8 cellular contexts compared by ENCODE assay signal in genomic region chr1:240189386-240189989, GRCh38.
DNase-seq lines count a peak whose midpoint lies in the region; ATAC-seq and TF ChIP-seq lines count a peak whose summit lies in the region.

No MANE protein-coding gene starts in this region.

- no peak overlapping the region for H3K27ac ChIP-seq in esophagus squamous epithelium

- WGBS in esophagus squamous epithelium, 2 donors: 37 to 41% methylated on average over 6 of the region's 6 CpGs

- no peaks in the 10 kb centered on the region for H3K9me3 ChIP-seq in esophagus squamous epithelium

- no peaks in the 10 kb centered on the region for H3K4me1 ChIP-seq in esophagus squamous epithelium

- intact Hi-C loops in esophagus squamous epithelium (cut with DNase I): no loop called here

- no peaks in the 10 kb centered on the region for H3K27me3 ChIP-seq in esophagus squamous epithelium

- peak in 5 of 6 experiments; percentile 23 to 63 (median 49) for TF ChIP-seq CTCF in esophagus squamous epithelium (IDR thresholded peaks at IDR 0.05)

- no peaks in the 10 kb centered on the region for H3K36me3 ChIP-seq in esophagus squamous epithelium

- peak; percentile 73 for ATAC-seq in GM21381 (IDR thresholded peaks at IDR 0.05; ENCODE audit: unreplicated experiment)

- no peak overlapping the region for H3K4me3 ChIP-seq in esophagus squamous epithelium

- TF ChIP-seq POLR2A in esophagus squamous epithelium (IDR thresholded peaks at IDR 0.05): no peak

- DNase-seq in activated CD4-positive, alpha-beta T cell treated with anti-CD3 and anti-CD28 coated beads for 48 hours: peak; percentile 35
- DNase-seq in activated CD4-positive, alpha-beta T cell treated with anti-CD3 and anti-CD28 coated beads, Interleukin-2, amount 50 U/mL, for 1 hour: no peak
- DNase-seq in KG1 (lab: John Stamatoyannopoulos, UW) (peak; percentile 25), SKM-1 (lab: John Stamatoyannopoulos, UW; ENCODE audit: unreplicated experiment) (peak; percentile 36), esophagus squamous epithelium (lab: John Stamatoyannopoulos, UW) (no peak), pons (ENCODE audit: low spot score) (peak; percentile 48), NCI-H187 treated with DMSO at 0.1 percent for 48 hours (lab: John Stamatoyannopoulos, UW) (no peak)

Comparison
In these comparisons a context has a peak if more than half of its experiments do, and no peak if none do; other contexts are left out.
1. DNase-seq: peak in activated CD4-positive, alpha-beta T cell treated with anti-CD3 and anti-CD28 coated beads for 48 hours (single experiment), KG1 (single experiment), SKM-1 (single experiment) and pons (single experiment); none in activated CD4-positive, alpha-beta T cell treated with anti-CD3 and anti-CD28 coated beads, Interleukin-2, amount 50 U/mL, for 1 hour (single experiment), esophagus squamous epithelium (single experiment) and NCI-H187 treated with DMSO at 0.1 percent for 48 hours (single experiment).